18 cellular contexts compared by ENCODE assay signal in the genomic region with DNA sequence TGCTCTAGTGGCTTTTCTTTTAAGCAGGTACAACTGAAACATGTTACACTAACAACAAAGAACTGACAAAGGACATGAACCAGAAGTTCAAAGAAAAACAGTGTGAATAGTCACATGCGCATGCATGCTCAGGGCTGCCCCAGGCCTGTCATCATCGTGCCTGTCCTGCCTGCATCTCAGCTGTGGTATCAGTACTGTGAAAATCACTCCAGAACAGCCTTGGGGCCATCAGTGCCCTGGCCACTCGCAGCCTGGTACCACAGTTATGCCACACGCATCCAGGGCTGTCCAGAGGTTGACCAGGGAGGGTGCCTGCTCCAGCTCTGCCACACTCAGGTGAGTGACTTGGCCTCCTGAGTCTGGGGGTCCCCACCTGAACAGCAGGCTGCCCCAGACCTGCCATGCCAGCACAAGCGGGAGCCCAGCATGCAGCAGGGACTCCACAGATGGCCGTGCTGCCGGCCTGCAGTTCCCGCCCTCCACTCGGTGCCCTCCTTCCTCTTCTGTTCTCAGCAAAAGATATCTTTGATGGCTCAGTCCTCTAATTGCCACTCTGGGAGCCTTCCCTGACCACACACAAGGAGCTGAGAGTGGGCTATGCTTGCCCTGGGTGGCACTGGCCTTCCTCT. TPM values are rescaled to one million over a fixed set of nuclear protein-coding genes. Genes with fewer than 3 reads are reported as not detected.
DNase-seq lines count a peak whose midpoint lies in the region; ATAC-seq, FAIRE-seq and TF ChIP-seq lines count a peak whose summit lies in the region.
"Had no signal": no experiment of that assay in that cellular context is flagged by ENCODE, and none has a peak within 500 bp of the region (broad histone marks: within the 10 kb centered on the region; RNA-seq: fewer than 3 reads in every experiment).

No MANE protein-coding gene starts in this region.

- DNase-seq in HTR-8/SVneo (ENCODE audit: insufficient read length, low spot score) (no peak), foreskin keratinocyte (no peak), lower lobe of right lung (peak; percentile 35), stomach (no peak), SK-N-DZ (ENCODE audit: low spot score) (no peak), PC-9 (no peak), NCI-H446 treated with DMSO at 0.1 percent for 48 hours (lab: John Stamatoyannopoulos, UW) (no peak)
- DNase-seq in stimulated activated effector memory CD8-positive, alpha-beta T cell treated with anti-CD3 and anti-CD28 coated beads, Interleukin-12 subunit alpha, Interleukin-12 subunit beta, amount 100 ng/mL, for 72 hours (ENCODE audit: low spot score in 2 of 2): no peak
- DNase-seq: activated CD4-positive, alpha-beta memory T cell treated with anti-CD3 and anti-CD28 coated beads, Interleukin-2, amount 10 ng/mL, durations not matched to agents 7 days and 5 days; amygdala; CD8-positive, alpha-beta memory T cell; colonic mucosa; erythroblast had no signal

- H3K9me3 ChIP-seq in lower lobe of right lung (no peaks in the 10 kb centered on the region), stomach (no peaks in the 10 kb centered on the region), PC-9 (ENCODE audit: insufficient read depth, low read depth) (peaks cover 5% of the 10 kb centered on the region; the same call in 1 of the 2 replicates)
- H3K9me3 ChIP-seq: colonic mucosa, prostate gland had no signal

- no peaks in the 10 kb centered on the region for H3K79me2 ChIP-seq in PC-9 (ENCODE audit: low read depth)
- H3K79me2 ChIP-seq: hepatocyte had no signal

- H3K4me1 Mint-ChIP-seq in stimulated activated effector memory CD8-positive, alpha-beta T cell treated with anti-CD3 and anti-CD28 coated beads, Interleukin-12 subunit alpha, Interleukin-12 subunit beta, amount 100 ng/mL, for 72 hours: peaks cover 7% of the 10 kb centered on the region
- H3K4me1 Mint-ChIP-seq: activated CD4-positive, alpha-beta memory T cell treated with anti-CD3 and anti-CD28 coated beads, Interleukin-2, amount 10 ng/mL, durations not matched to agents 7 days and 5 days; activated T-helper 17 cell treated with anti-CD3 and anti-CD28 coated beads, Interleukin-2, amount 50 U/mL, for 72 hours; CD8-positive, alpha-beta memory T cell had no signal

- peak; percentile 49 for FAIRE-seq in HTR-8/SVneo (lab: Jason Lieb, UNC)

- H3K27ac ChIP-seq in foreskin keratinocyte (no peak overlapping the region), lower lobe of right lung (peak overlapping the region; percentile 83), stomach (peak overlapping the region in 4 of 5 donors; percentile 72 to 84 (median 76)), PC-9 (no peak overlapping the region)
- H3K27ac ChIP-seq: colonic mucosa, hepatocyte had no signal

- H3K27ac Mint-ChIP-seq in stimulated activated effector memory CD8-positive, alpha-beta T cell treated with anti-CD3 and anti-CD28 coated beads, Interleukin-12 subunit alpha, Interleukin-12 subunit beta, amount 100 ng/mL, for 72 hours: no peak overlapping the region
- H3K27ac Mint-ChIP-seq: activated CD4-positive, alpha-beta memory T cell treated with anti-CD3 and anti-CD28 coated beads, Interleukin-2, amount 10 ng/mL, durations not matched to agents 7 days and 5 days; activated T-helper 17 cell treated with anti-CD3 and anti-CD28 coated beads, Interleukin-2, amount 50 U/mL, for 72 hours; CD8-positive, alpha-beta memory T cell had no signal

- H3K4me3 ChIP-seq in lower lobe of right lung (peak overlapping the region; percentile 30), stomach (peak overlapping the region in 3 of 4 donors; percentile 3 to 42 (median 36)), PC-9 (no peak overlapping the region)
- H3K4me3 ChIP-seq: colonic mucosa, hepatocyte, prostate gland had no signal

- ATAC-seq in foreskin keratinocyte (peak; percentile 33), lower lobe of right lung (no peak)
- no peak for ATAC-seq in stimulated activated effector memory CD8-positive, alpha-beta T cell treated with anti-CD3 and anti-CD28 coated beads, Interleukin-12 subunit alpha, Interleukin-12 subunit beta, amount 100 ng/mL, for 72 hours
- ATAC-seq: activated T-helper 17 cell treated with anti-CD3 and anti-CD28 coated beads, Interleukin-2, amount 50 U/mL, for 72 hours had no signal

- no peaks in the 10 kb centered on the region for H4K20me1 ChIP-seq in PC-9 (ENCODE audit: insufficient read depth)

- peaks cover 60% of the 10 kb centered on the region for H3K27me3 ChIP-seq in foreskin keratinocyte
- H3K27me3 ChIP-seq in lower lobe of right lung (ENCODE audit: low read depth): peaks cover 6% of the 10 kb centered on the region
- H3K27me3 ChIP-seq in stomach: peaks cover 0 to 36% (median 14%) of the 10 kb centered on the region in 3 donors
- H3K27me3 ChIP-seq in PC-9 (ENCODE audit: insufficient read depth, low read depth): peaks cover 38% of the 10 kb centered on the region

- BruUV-seq in PC-9 (replicated peaks; lab: Mats Ljungman, UMichigan): no TSS peak

- H3K4me1 ChIP-seq in foreskin keratinocyte (no peaks in the 10 kb centered on the region), lower lobe of right lung (peaks cover 57% of the 10 kb centered on the region), stomach (peaks cover 19 to 79% (median 57%) of the 10 kb centered on the region in 4 donors), PC-9 (replicated peaks; ENCODE audit: insufficient read depth) (no peaks in the 10 kb centered on the region)
- H3K4me1 ChIP-seq: colonic mucosa, prostate gland had no signal

- TF ChIP-seq CTCF in foreskin keratinocyte (conservative IDR thresholded peaks at IDR 0.05) (no peak), lower lobe of right lung (IDR thresholded peaks at IDR 0.05) (no peak), stomach (IDR thresholded peaks at IDR 0.05) (no peak), PC-9 (conservative IDR thresholded peaks at IDR 0.05) (no peak)

- no peaks in the 10 kb centered on the region for H3K9me2 ChIP-seq in PC-9 (ENCODE audit: insufficient read depth)

- CTCF ChIA-PET in PC-9 (lab: Charles Lee): no interaction called here

- TF ChIP-seq POLR2A in stomach (IDR thresholded peaks at IDR 0.05): no peak

- no peak overlapping the region for H3K4me3 Mint-ChIP-seq in stimulated activated effector memory CD8-positive, alpha-beta T cell treated with anti-CD3 and anti-CD28 coated beads, Interleukin-12 subunit alpha, Interleukin-12 subunit beta, amount 100 ng/mL, for 72 hours
- H3K4me3 Mint-ChIP-seq: activated CD4-positive, alpha-beta memory T cell treated with anti-CD3 and anti-CD28 coated beads, Interleukin-2, amount 10 ng/mL, durations not matched to agents 7 days and 5 days; activated T-helper 17 cell treated with anti-CD3 and anti-CD28 coated beads, Interleukin-2, amount 50 U/mL, for 72 hours; CD8-positive, alpha-beta memory T cell had no signal

- H3K36me3 ChIP-seq in lower lobe of right lung: peaks cover 6% of the 10 kb centered on the region
- no peaks in the 10 kb centered on the region for H3K36me3 ChIP-seq in stomach
- no peaks in the 10 kb centered on the region for H3K36me3 ChIP-seq in PC-9 (ENCODE audit: low read depth)
- H3K36me3 ChIP-seq: colonic mucosa, prostate gland had no signal

- H3K36me3 Mint-ChIP-seq in stimulated activated effector memory CD8-positive, alpha-beta T cell treated with anti-CD3 and anti-CD28 coated beads, Interleukin-12 subunit alpha, Interleukin-12 subunit beta, amount 100 ng/mL, for 72 hours: no peaks in the 10 kb centered on the region

- H3F3A ChIP-seq in PC-9 (ENCODE audit: insufficient read depth, low read depth): no peaks in the 10 kb centered on the region

- no peak overlapping the region for H3K4me2 ChIP-seq in PC-9

- POLR2A ChIA-PET in PC-9 (lab: Charles Lee; ENCODE audit: unreplicated experiment): no interaction called here

- H3K9me3 Mint-ChIP-seq in stimulated activated effector memory CD8-positive, alpha-beta T cell treated with anti-CD3 and anti-CD28 coated beads, Interleukin-12 subunit alpha, Interleukin-12 subunit beta, amount 100 ng/mL, for 72 hours: no peaks in the 10 kb centered on the region
- H3K9me3 Mint-ChIP-seq: activated CD4-positive, alpha-beta memory T cell treated with anti-CD3 and anti-CD28 coated beads, Interleukin-2, amount 10 ng/mL, durations not matched to agents 7 days and 5 days; activated T-helper 17 cell treated with anti-CD3 and anti-CD28 coated beads, Interleukin-2, amount 50 U/mL, for 72 hours; CD8-positive, alpha-beta memory T cell had no signal

- no peak for TF ChIP-seq EP300 in stomach (IDR thresholded peaks at IDR 0.05)

- H2AFZ ChIP-seq in PC-9: no peak overlapping the region
- H2AFZ ChIP-seq: hepatocyte had no signal

- intact Hi-C loops in lower lobe of right lung (cut with DNase I): no loop called here
- intact Hi-C loops in stomach (cut with DNase I; ENCODE audit: low total_unique reads): no loop called here
- intact Hi-C loops in PC-9 (cut with micrococcal nuclease; ENCODE audit: unreplicated experiment): no loop called here

- WGBS in stomach, 5 donors: 63 to 79% (median 76%) methylated on average over 8 to 9 of the region's 9 CpGs

RNA-seq across cellular contexts. Expression of a gene that starts 12.3 kb away (rescaled TPM):
- total RNA-seq in foreskin keratinocyte (0.17 and 0.18 TPM in 2 replicates), lower lobe of right lung (148 TPM), stomach (10 to 100 TPM; 30.3 to 90.4 (median 52.5) TPM), PC-9 (2021) (1.4 and 2.5 TPM in 2 replicates)
- polyA plus RNA-seq in foreskin keratinocyte (0.24 and 0.30 TPM in 2 replicates), stomach (10 to 100 TPM; 33.0 to 94.1 (median 66.6) TPM)
- polyA plus RNA-seq in SK-N-DZ (2014; cell fraction: cytosol; rRNA removed): 4.7 and 7.0 TPM in 2 replicates
- 1.4 and 1.9 TPM in 2 replicates for polyA plus RNA-seq in SK-N-DZ (2014; cell fraction: nucleus; rRNA removed)

RNA-seq across cellular contexts. Expression of a gene that starts 17.1 kb away (rescaled TPM):
- total RNA-seq in foreskin keratinocyte (not detected in 2 replicates), lower lobe of right lung (0.18 TPM), stomach (not detected), PC-9 (2021) (not detected in 2 replicates)
- polyA plus RNA-seq in foreskin keratinocyte (not detected in 2 replicates), stomach (under 1 TPM; 0.19 to 0.61 (median 0.25) TPM)
- polyA plus RNA-seq in SK-N-DZ (2014; cell fraction: cytosol; rRNA removed): not detected in 2 replicates
- polyA plus RNA-seq in SK-N-DZ (2014; cell fraction: nucleus; rRNA removed): not detected in 2 replicates
- total RNA-seq: activated CD4-positive, alpha-beta memory T cell treated with anti-CD3 and anti-CD28 coated beads, Interleukin-2, amount 10 ng/mL, durations not matched to agents 7 days and 5 days; activated T-helper 17 cell treated with anti-CD3 and anti-CD28 coated beads, Interleukin-2, amount 50 U/mL, for 72 hours; CD8-positive, alpha-beta memory T cell; hepatocyte; LHCN-M2; prostate gland had no signal
- polyA plus RNA-seq: AG04450; CD8-positive, alpha-beta memory T cell had no signal

RNA-seq across cellular contexts. Expression of a gene that starts 38.2 kb away (rescaled TPM):
- 2.3 and 2.4 TPM in 2 replicates for total RNA-seq in foreskin keratinocyte
- polyA plus RNA-seq in foreskin keratinocyte: 1.7 and 2.0 TPM in 2 replicates
- 7.4 TPM for total RNA-seq in lower lobe of right lung
- total RNA-seq in stomach: 10 to 100 TPM in 1 of 5 donors, 1 to 10 TPM in 4; 2.3 to 35.6 (median 7.2) TPM
- polyA plus RNA-seq in stomach: 1 to 10 TPM; 2.1 to 6.5 (median 3.1) TPM
- 13.7 and 16.2 TPM in 2 replicates for polyA plus RNA-seq in SK-N-DZ (2014; cell fraction: cytosol; rRNA removed)
- 10.8 and 12.8 TPM in 2 replicates for polyA plus RNA-seq in SK-N-DZ (2014; cell fraction: nucleus; rRNA removed)
- 7.3 and 8.4 TPM in 2 replicates for total RNA-seq in PC-9 (2021)

Comparison
In these comparisons a context has a peak if more than half of its experiments do, and no peak if none do; other contexts are left out.
1. H3K27ac ChIP-seq: peak in lower lobe of right lung (single experiment) and stomach (4 of 5); none in foreskin keratinocyte (single experiment) and PC-9 (single experiment).